Comparison of ENCODE assay signal across 23 cellular contexts in genomic region chr5:171295801-171296200, GRCh38. TPM values are rescaled to one million over a fixed set of nuclear protein-coding genes. Genes with fewer than 3 reads are reported as not detected.
DNase-seq lines count a peak whose midpoint lies in the region; ATAC-seq and TF ChIP-seq lines count a peak whose summit lies in the region.
"Had no signal": no experiment of that assay in that cellular context is flagged by ENCODE, and none has a peak within 500 bp of the region (broad histone marks: within the 10 kb centered on the region; RNA-seq: fewer than 3 reads in every experiment).

No MANE protein-coding gene starts in this region.

- H3K27ac ChIP-seq in right atrium auricular region (no peak overlapping the region), PC-9 (0 out of 2 replicates have a peak overlapping the region, but pooled peaks have one; percentile 20)
- H3K27ac ChIP-seq: BLaER1 treated with 17β-estradiol and CSF1 and Interleukin-3, amounts not matched to agents 10 nM and 100 nM; Peyer's patch; SJSA1 had no signal

- CTCF ChIA-PET in PC-9 (lab: Charles Lee): no interaction called here

- no peak overlapping the region for H3K4me3 Mint-ChIP-seq in effector memory CD8-positive, alpha-beta T cell
- no peak overlapping the region for H3K4me3 Mint-ChIP-seq in mesothelial cell of epicardium
- H3K4me3 Mint-ChIP-seq: CD4-positive, alpha-beta memory T cell had no signal

- H3K4me3 ChIP-seq in right atrium auricular region (no peak overlapping the region), PC-9 (no peak overlapping the region)
- H3K4me3 ChIP-seq: BLaER1 treated with 17β-estradiol and CSF1 and Interleukin-3, amounts not matched to agents 10 nM and 100 nM; Peyer's patch; SJSA1 had no signal

- H3K4me1 ChIP-seq in right atrium auricular region: no peaks in the 10 kb centered on the region
- H3K4me1 ChIP-seq in PC-9 (replicated peaks; ENCODE audit: insufficient read depth): peaks cover 18% of the 10 kb centered on the region
- H3K4me1 ChIP-seq: BLaER1 treated with 17β-estradiol and CSF1 and Interleukin-3, amounts not matched to agents 10 nM and 100 nM; Peyer's patch; SJSA1 had no signal

- H3K9me2 ChIP-seq in PC-9 (ENCODE audit: insufficient read depth): no peaks in the 10 kb centered on the region

- DNase-seq in right atrium auricular region (ENCODE audit: low spot score) (peak; percentile 32), cardiac septum (ENCODE audit: low spot score) (no peak), PC-9 (peak; percentile 55 to 84), kidney tubule cell (ENCODE audit: low spot score) (peak; percentile 62), mesothelial cell of epicardium (ENCODE audit: low spot score in 2 of 2, unreplicated experiment in 2 of 2) (no peak), NCI-H345 (lab: John Stamatoyannopoulos, UW) (no peak)
- no peak for DNase-seq in effector memory CD8-positive, alpha-beta T cell
- DNase-seq: 8988T; CD4-positive, alpha-beta memory T cell; DMS153; GF-D8; Kasumi-1; NCI-H1048; NCI-H1417 treated with DMSO at 0.1 percent for 48 hours; NCI-H1930; NCI-H510A; NCI-H748 treated with DMSO at 0.1 percent for 48 hours; NK-92 treated with Interleukin-12 subunit alpha and Interleukin-12 subunit beta, amount 100 ng/mL, for 24 hours; Peyer's patch had no signal

- H3K79me2 ChIP-seq in PC-9 (ENCODE audit: low read depth): no peaks in the 10 kb centered on the region

- H3K4me1 Mint-ChIP-seq in effector memory CD8-positive, alpha-beta T cell (ENCODE audit: low read depth in 2 of 2): no peaks in the 10 kb centered on the region
- H3K4me1 Mint-ChIP-seq in mesothelial cell of epicardium: peaks cover 13% of the 10 kb centered on the region
- H3K4me1 Mint-ChIP-seq: CD4-positive, alpha-beta memory T cell had no signal

- no peak overlapping the region for H2AFZ ChIP-seq in PC-9

- no peaks in the 10 kb centered on the region; the same call in 1 of the 2 replicates for H4K20me1 ChIP-seq in PC-9 (ENCODE audit: insufficient read depth)
- H4K20me1 ChIP-seq: BLaER1 treated with 17β-estradiol and CSF1 and Interleukin-3, amounts not matched to agents 10 nM and 100 nM had no signal

- ATAC-seq in effector memory CD8-positive, alpha-beta T cell (replicated peaks): no peak
- no peak for ATAC-seq in GM21576 (IDR thresholded peaks at IDR 0.05; ENCODE audit: unreplicated experiment)

- no peaks in the 10 kb centered on the region for H3K9me3 Mint-ChIP-seq in effector memory CD8-positive, alpha-beta T cell
- H3K9me3 Mint-ChIP-seq in mesothelial cell of epicardium: no peaks in the 10 kb centered on the region
- H3K9me3 Mint-ChIP-seq: CD4-positive, alpha-beta memory T cell had no signal

- no peaks in the 10 kb centered on the region for H3K27me3 ChIP-seq in right atrium auricular region
- H3K27me3 ChIP-seq in PC-9 (ENCODE audit: insufficient read depth, low read depth): no peaks in the 10 kb centered on the region
- H3K27me3 ChIP-seq: BLaER1 treated with 17β-estradiol and CSF1 and Interleukin-3, amounts not matched to agents 10 nM and 100 nM; Peyer's patch; SJSA1 had no signal

- H3K27ac Mint-ChIP-seq in effector memory CD8-positive, alpha-beta T cell: no peak overlapping the region
- H3K27ac Mint-ChIP-seq in mesothelial cell of epicardium: no peak overlapping the region
- H3K27ac Mint-ChIP-seq: CD4-positive, alpha-beta memory T cell had no signal

- intact Hi-C loops in cardiac septum (cut with DNase I): no loop called here
- intact Hi-C loops in PC-9 (cut with micrococcal nuclease; ENCODE audit: unreplicated experiment): no loop called here

- POLR2A ChIA-PET in PC-9 (lab: Charles Lee; ENCODE audit: unreplicated experiment): interaction anchor here (0.5 kb wide), 1 partner anchor 76 kb away, joined by 35 read pairs; no protein-coding TSS in a partner anchor

- H3K4me2 ChIP-seq in PC-9: peak overlapping the region; percentile 33
- H3K4me2 ChIP-seq: BLaER1 treated with 17β-estradiol and CSF1 and Interleukin-3, amounts not matched to agents 10 nM and 100 nM had no signal

- TF ChIP-seq CTCF in right atrium auricular region (IDR thresholded peaks at IDR 0.05) (no peak), PC-9 (conservative IDR thresholded peaks at IDR 0.05) (no peak), mesothelial cell of epicardium (IDR thresholded peaks at IDR 0.05; ENCODE audit: unreplicated experiment) (no peak)

- no peaks in the 10 kb centered on the region for H3K9me3 ChIP-seq in right atrium auricular region
- no peaks in the 10 kb centered on the region for H3K9me3 ChIP-seq in PC-9 (ENCODE audit: insufficient read depth, low read depth)
- H3K9me3 ChIP-seq: BLaER1 treated with 17β-estradiol and CSF1 and Interleukin-3, amounts not matched to agents 10 nM and 100 nM; Peyer's patch; SJSA1 had no signal

- no peaks in the 10 kb centered on the region for H3K36me3 Mint-ChIP-seq in effector memory CD8-positive, alpha-beta T cell (ENCODE audit: insufficient read depth)
- H3K36me3 Mint-ChIP-seq in mesothelial cell of epicardium: peaks cover 10% of the 10 kb centered on the region
- H3K36me3 Mint-ChIP-seq: CD4-positive, alpha-beta memory T cell had no signal

- peaks cover 25 to 31% of the 10 kb centered on the region in 2 donors for H3K27me3 Mint-ChIP-seq in effector memory CD8-positive, alpha-beta T cell
- no peaks in the 10 kb centered on the region for H3K27me3 Mint-ChIP-seq in mesothelial cell of epicardium (ENCODE audit: low read depth)

- BruUV-seq in PC-9 (replicated peaks; lab: Mats Ljungman, UMichigan): no TSS peak

- H3K36me3 ChIP-seq in right atrium auricular region (no peaks in the 10 kb centered on the region), PC-9 (ENCODE audit: low read depth) (no peaks in the 10 kb centered on the region)
- H3K36me3 ChIP-seq: BLaER1 treated with 17β-estradiol and CSF1 and Interleukin-3, amounts not matched to agents 10 nM and 100 nM; Peyer's patch; SJSA1 had no signal

- H3F3A ChIP-seq in PC-9 (ENCODE audit: insufficient read depth, low read depth): peaks cover 8% of the 10 kb centered on the region; the same call in 1 of the 2 replicates

RNA-seq across cellular contexts. Expression of gene TLX3, which starts 13.2 kb away (rescaled TPM):
- total RNA-seq in right atrium auricular region: not detected
- not detected for total RNA-seq in cardiac septum
- not detected in 2 replicates for total RNA-seq in PC-9 (2021)
- total RNA-seq in mesothelial cell of epicardium: not detected in 3 replicates
- total RNA-seq: CD4-positive, alpha-beta memory T cell; H4; Peyer's patch; SJSA1 had no signal

Comparison
In these comparisons a context has a peak if more than half of its experiments do, and no peak if none do; other contexts are left out.
1. DNase-seq: peak in right atrium auricular region (single experiment), PC-9 (2 of 2) and kidney tubule cell (single experiment); none in cardiac septum (single experiment), effector memory CD8-positive, alpha-beta T cell (0 of 3), mesothelial cell of epicardium (0 of 2) and NCI-H345 (single experiment).